In the genomic region with DNA sequence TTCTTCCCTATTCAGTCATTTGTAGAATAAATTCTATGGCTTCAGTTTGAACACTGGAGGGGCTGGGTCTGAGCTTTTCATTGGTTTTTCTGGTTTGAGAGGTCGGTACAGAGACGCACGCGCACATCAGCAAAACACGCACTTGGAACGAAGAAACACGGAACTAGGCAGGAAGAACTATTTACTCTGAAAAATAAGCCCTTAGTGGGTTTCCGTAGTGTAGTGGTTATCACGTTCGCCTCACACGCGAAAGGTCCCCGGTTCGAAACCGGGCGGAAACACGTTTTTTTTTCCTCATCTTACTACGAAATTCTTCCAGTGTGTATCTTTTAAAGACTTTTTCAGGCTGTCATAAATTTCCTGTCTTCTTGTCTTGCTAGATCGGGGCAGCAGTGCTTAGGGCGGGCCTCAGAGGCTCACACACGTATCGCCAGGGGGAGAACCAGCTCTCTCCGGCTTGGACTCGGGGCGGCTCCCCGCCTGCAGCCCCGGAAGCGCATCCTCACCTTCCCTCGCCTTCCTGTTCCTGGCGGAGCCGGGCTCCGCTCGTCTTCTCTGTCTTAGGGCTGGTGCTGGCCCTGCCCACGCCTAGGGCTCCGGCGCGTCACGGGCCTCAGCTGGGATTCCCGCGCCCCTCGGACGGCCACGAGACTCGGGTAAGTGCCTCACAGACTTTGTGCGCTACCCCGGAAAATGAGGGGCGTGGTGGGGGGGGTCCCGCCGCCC, we compare ENCODE assay signal across 1 cellular context.
A peak's percentile ranks its signal among the peaks of the same experiment; 100 is the strongest.
TF ChIP-seq lines count a peak whose summit lies in the region.

Gene HMGN4 (plus strand): TSS at position 521 of the 726 bp plus-strand sequence. CDS start 6,841 bp downstream, outside the sequence.

TF ChIP-seq in HepG2, 621 proteins besides CTCF, POLR2A, EP300 and RAD21 (continued from another document and continues in another):
- TF ChIP-seq, protein P1, sequence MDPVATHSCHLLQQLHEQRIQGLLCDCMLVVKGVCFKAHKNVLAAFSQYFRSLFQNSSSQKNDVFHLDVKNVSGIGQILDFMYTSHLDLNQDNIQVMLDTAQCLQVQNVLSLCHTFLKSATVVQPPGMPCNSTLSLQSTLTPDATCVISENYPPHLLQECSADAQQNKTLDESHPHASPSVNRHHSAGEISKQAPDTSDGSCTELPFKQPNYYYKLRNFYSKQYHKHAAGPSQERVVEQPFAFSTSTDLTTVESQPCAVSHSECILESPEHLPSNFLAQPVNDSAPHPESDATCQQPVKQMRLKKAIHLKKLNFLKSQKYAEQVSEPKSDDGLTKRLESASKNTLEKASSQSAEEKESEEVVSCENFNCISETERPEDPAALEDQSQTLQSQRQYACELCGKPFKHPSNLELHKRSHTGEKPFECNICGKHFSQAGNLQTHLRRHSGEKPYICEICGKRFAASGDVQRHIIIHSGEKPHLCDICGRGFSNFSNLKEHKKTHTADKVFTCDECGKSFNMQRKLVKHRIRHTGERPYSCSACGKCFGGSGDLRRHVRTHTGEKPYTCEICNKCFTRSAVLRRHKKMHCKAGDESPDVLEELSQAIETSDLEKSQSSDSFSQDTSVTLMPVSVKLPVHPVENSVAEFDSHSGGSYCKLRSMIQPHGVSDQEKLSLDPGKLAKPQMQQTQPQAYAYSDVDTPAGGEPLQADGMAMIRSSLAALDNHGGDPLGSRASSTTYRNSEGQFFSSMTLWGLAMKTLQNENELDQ (CRISPR knock-in tag; IDR thresholded peaks at IDR 0.05; ENCODE audit: borderline replicate concordance): no peak
- TF ChIP-seq ZNF792 (CRISPR knock-in tag; IDR thresholded peaks at IDR 0.05): peak; percentile 43; the same call in 1 of the 2 replicates
- TF ChIP-seq ZNF124 (CRISPR knock-in tag; IDR thresholded peaks at IDR 0.05): peak; percentile 26; the same call in 1 of the 2 replicates
- 0 out of 2 replicates have a peak, but pooled peaks have one; percentile 44 for TF ChIP-seq NR1H2 (CRISPR knock-in tag; IDR thresholded peaks at IDR 0.05; ENCODE audit: borderline replicate concordance, low read depth)
- peak; percentile 62; the same call in 1 of the 2 replicates for TF ChIP-seq HIVEP1 (CRISPR knock-in tag; IDR thresholded peaks at IDR 0.05)
- TF ChIP-seq DZIP1 (CRISPR knock-in tag; IDR thresholded peaks at IDR 0.05): no peak
- no peak for TF ChIP-seq ZNF598 (CRISPR knock-in tag; IDR thresholded peaks at IDR 0.05; ENCODE audit: borderline replicate concordance)
- TF ChIP-seq BCL6 (CRISPR knock-in tag; IDR thresholded peaks at IDR 0.05): peak; percentile 57
- no peak for TF ChIP-seq ZBTB7A (CRISPR knock-in tag; IDR thresholded peaks at IDR 0.05)
- TF ChIP-seq EZH2 (conservative IDR thresholded peaks at IDR 0.05; ENCODE audit: low read depth, low read length): no peak
- TF ChIP-seq ZNF563 (CRISPR knock-in tag; IDR thresholded peaks at IDR 0.05): peak; percentile 77
- no peak; the same call in 1 of the 2 replicates for TF ChIP-seq ZNF703 (CRISPR knock-in tag; IDR thresholded peaks at IDR 0.05; ENCODE audit: borderline replicate concordance)
- no peak for TF ChIP-seq JUN (CRISPR knock-in tag; IDR thresholded peaks at IDR 0.05)
- TF ChIP-seq PAX8 (CRISPR knock-in tag; IDR thresholded peaks at IDR 0.05; ENCODE audit: borderline replicate concordance): no peak
- TF ChIP-seq MED8 (CRISPR knock-in tag; IDR thresholded peaks at IDR 0.05; ENCODE audit: insufficient replicate concordance): no peak
- TF ChIP-seq ZSCAN12 (CRISPR knock-in tag; IDR thresholded peaks at IDR 0.05): no peak
- TF ChIP-seq ZBTB20 (CRISPR knock-in tag; IDR thresholded peaks at IDR 0.05; ENCODE audit: borderline replicate concordance, low read depth): 0 out of 2 replicates have a peak, but pooled peaks have one; percentile 37
- peak; percentile 59 for TF ChIP-seq DBP (CRISPR knock-in tag; IDR thresholded peaks at IDR 0.05; ENCODE audit: not compliant biosample characterization)
- no peak; the same call in 1 of the 2 replicates for TF ChIP-seq IRF9 (CRISPR knock-in tag; IDR thresholded peaks at IDR 0.05; ENCODE audit: borderline replicate concordance)
- peak; percentile 37; the same call in 1 of the 2 replicates for TF ChIP-seq ARNT2 (CRISPR knock-in tag; IDR thresholded peaks at IDR 0.05; ENCODE audit: low read depth)
- TF ChIP-seq HOXA9 (CRISPR knock-in tag; IDR thresholded peaks at IDR 0.05; ENCODE audit: borderline replicate concordance): no peak
- TF ChIP-seq IRF2 (CRISPR knock-in tag; IDR thresholded peaks at IDR 0.05): peak; percentile 35; the same call in 1 of the 2 replicates
- no peak; the same call in 1 of the 2 replicates for TF ChIP-seq ZNF468 (CRISPR knock-in tag; IDR thresholded peaks at IDR 0.05)
- TF ChIP-seq MZF1 (CRISPR knock-in tag; IDR thresholded peaks at IDR 0.05; ENCODE audit: borderline replicate concordance): no peak
- no peak for TF ChIP-seq CEBPZ (IDR thresholded peaks at IDR 0.05; ENCODE audit: low read length)
- TF ChIP-seq ZNF234 (CRISPR knock-in tag; conservative IDR thresholded peaks at IDR 0.05): no peak
- TF ChIP-seq MBNL3 (CRISPR knock-in tag; conservative IDR thresholded peaks at IDR 0.05): no peak
- TF ChIP-seq CREB1 (IDR thresholded peaks at IDR 0.05): 0 out of 2 replicates have a peak, but pooled peaks have one; percentile 35
- no peak; the same call in none of the 2 replicates for TF ChIP-seq CREB1 (CRISPR knock-in tag; IDR thresholded peaks at IDR 0.05)
- TF ChIP-seq ZNF414 (CRISPR knock-in tag; IDR thresholded peaks at IDR 0.05): no peak
- no peak; the same call in 1 of the 2 replicates for TF ChIP-seq ATF3 (CRISPR knock-in tag; IDR thresholded peaks at IDR 0.05)
- 0 out of 4 replicates have a peak, but pooled peaks of 1 of the 2 experiments have one; percentile 19 for TF ChIP-seq NR2F1 (CRISPR knock-in tag; IDR thresholded peaks at IDR 0.05)
- TF ChIP-seq SIN3B (IDR thresholded peaks at IDR 0.05; ENCODE audit: low read length): 0 out of 2 replicates have a peak, but pooled peaks have one; percentile 35
- TF ChIP-seq ZNF709 (CRISPR knock-in tag; IDR thresholded peaks at IDR 0.05): 0 out of 2 replicates have a peak, but pooled peaks have one; percentile 53
- peak; percentile 80; the same call in 1 of the 2 replicates for TF ChIP-seq ZNF878 (CRISPR knock-in tag; IDR thresholded peaks at IDR 0.05)
- TF ChIP-seq, protein P2, sequence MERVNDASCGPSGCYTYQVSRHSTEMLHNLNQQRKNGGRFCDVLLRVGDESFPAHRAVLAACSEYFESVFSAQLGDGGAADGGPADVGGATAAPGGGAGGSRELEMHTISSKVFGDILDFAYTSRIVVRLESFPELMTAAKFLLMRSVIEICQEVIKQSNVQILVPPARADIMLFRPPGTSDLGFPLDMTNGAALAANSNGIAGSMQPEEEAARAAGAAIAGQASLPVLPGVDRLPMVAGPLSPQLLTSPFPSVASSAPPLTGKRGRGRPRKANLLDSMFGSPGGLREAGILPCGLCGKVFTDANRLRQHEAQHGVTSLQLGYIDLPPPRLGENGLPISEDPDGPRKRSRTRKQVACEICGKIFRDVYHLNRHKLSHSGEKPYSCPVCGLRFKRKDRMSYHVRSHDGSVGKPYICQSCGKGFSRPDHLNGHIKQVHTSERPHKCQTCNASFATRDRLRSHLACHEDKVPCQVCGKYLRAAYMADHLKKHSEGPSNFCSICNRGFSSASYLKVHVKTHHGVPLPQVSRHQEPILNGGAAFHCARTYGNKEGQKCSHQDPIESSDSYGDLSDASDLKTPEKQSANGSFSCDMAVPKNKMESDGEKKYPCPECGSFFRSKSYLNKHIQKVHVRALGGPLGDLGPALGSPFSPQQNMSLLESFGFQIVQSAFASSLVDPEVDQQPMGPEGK (CRISPR knock-in tag; IDR thresholded peaks at IDR 0.05): peak; percentile 64
- peak; percentile 40; the same call in 1 of the 2 replicates for TF ChIP-seq ZNF557 (CRISPR knock-in tag; IDR thresholded peaks at IDR 0.05)
- TF ChIP-seq NCOR1 (IDR thresholded peaks at IDR 0.05; ENCODE audit: borderline replicate concordance, low read length): peak; percentile 60; the same call in 1 of the 2 replicates
- TF ChIP-seq SNAI1 (CRISPR knock-in tag; IDR thresholded peaks at IDR 0.05; ENCODE audit: borderline replicate concordance): peak; percentile 62; the same call in 1 of the 2 replicates
- peak; percentile 72; the same call in 1 of the 2 replicates for TF ChIP-seq ZKSCAN5 (CRISPR knock-in tag; IDR thresholded peaks at IDR 0.05)
- TF ChIP-seq ZNF143 (CRISPR knock-in tag; IDR thresholded peaks at IDR 0.05): 0 out of 2 replicates have a peak, but pooled peaks have one; percentile 26
- no peak for TF ChIP-seq PHB2 (IDR thresholded peaks at IDR 0.05; ENCODE audit: partially characterized antibody)
- no peak for TF ChIP-seq FLYWCH1 (CRISPR knock-in tag; IDR thresholded peaks at IDR 0.05)
- TF ChIP-seq TGIF2 (CRISPR knock-in tag; IDR thresholded peaks at IDR 0.05): no peak; the same call in 1 of the 2 replicates
- TF ChIP-seq ZBTB7B (CRISPR knock-in tag; IDR thresholded peaks at IDR 0.05): peak; percentile 86
- peak; percentile 62 for TF ChIP-seq ZEB1 (IDR thresholded peaks at IDR 0.05; ENCODE audit: insufficient replicate concordance, low read depth)
- no peak for TF ChIP-seq SAFB2 (CRISPR knock-in tag; IDR thresholded peaks at IDR 0.05; ENCODE audit: borderline replicate concordance, low read depth)
